Comparison of ENCODE assay signal across 1 cellular context in the genomic region with DNA sequence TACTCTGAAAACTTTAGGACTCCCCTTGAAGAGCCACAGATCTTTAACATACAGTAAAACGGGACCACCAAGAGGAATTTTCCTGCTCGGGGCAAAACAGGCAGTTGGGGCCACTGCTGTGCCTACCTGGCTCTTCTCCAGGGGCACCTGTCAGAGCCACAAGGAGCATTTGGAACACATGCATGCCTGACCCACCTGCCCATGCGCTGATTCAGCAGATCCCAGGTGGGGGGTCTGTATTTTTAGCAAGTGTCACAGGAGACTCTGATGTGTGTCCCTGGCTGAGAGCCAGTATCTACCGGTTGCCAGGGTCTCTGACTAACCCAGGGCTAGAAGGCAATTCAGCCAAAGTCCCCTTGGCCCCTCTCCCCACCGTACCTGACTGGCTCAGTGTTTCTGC.
TF ChIP-seq lines count a peak whose summit lies in the region.

No MANE protein-coding gene starts in this region.

TF ChIP-seq in HepG2, 621 proteins besides CTCF, POLR2A, EP300 and RAD21:
- TF ChIP-seq FOXM1 (CRISPR knock-in tag; IDR thresholded peaks at IDR 0.05) (no peak), CERS6 (CRISPR knock-in tag; IDR thresholded peaks at IDR 0.05) (no peak), RERE (CRISPR knock-in tag; IDR thresholded peaks at IDR 0.05; ENCODE audit: low read depth) (no peak), ZNF274 (CRISPR knock-in tag; IDR thresholded peaks at IDR 0.05) (no peak), MAFK (conservative IDR thresholded peaks at IDR 0.05 in 1 of 2, IDR thresholded peaks at IDR 0.05 in 1 of 2; ENCODE audit: low read length in 2 of 2) (peak; percentile 82 to 85), MAFF (IDR thresholded peaks at IDR 0.05; ENCODE audit: low read depth, low read length) (peak; percentile 68), EEA1 (CRISPR knock-in tag; IDR thresholded peaks at IDR 0.05; ENCODE audit: borderline replicate concordance) (no peak)
